ENCODE assay signal across 10 cellular contexts in the genomic region with DNA sequence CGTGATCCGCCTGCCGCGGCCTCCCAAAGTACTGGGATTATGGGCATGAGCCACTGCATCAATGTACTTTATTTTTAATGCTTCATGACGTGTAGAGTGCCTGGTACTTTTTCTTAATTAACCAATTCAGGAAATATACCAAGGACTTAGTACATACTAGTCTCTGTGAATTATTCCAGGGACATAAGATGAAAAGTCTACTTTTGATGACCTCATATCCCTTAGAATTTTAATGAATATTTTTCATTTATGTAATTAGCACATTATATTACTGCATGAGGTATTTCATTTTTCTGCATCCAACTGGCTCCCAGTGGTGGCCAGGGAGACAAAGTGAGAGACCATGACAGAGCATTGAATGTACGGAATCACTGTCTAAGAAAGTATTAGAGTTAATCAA.
"Had no signal": no experiment of that assay in that cellular context is flagged by ENCODE, and none has a peak within 500 bp of the region (broad histone marks: within the 10 kb centered on the region; RNA-seq: fewer than 3 reads in every experiment).

No MANE protein-coding gene starts in this region.

- H3K4me2 ChIP-seq: GM23338 had no signal

- H3K4me1 ChIP-seq: HAP-1 had no signal

- H3K36me3 ChIP-seq: HAP-1 had no signal

- H3K9me3 ChIP-seq: HAP-1 had no signal

- DNase-seq: GM23248, GOT3, H7, H9, HFFc6 had no signal

- H3K4me3 ChIP-seq: GM23248, GM23338, HAP-1 had no signal

- H3K27ac ChIP-seq: GM23248 had no signal

- H2AFZ ChIP-seq: GM23248, GM23338 had no signal

- FAIRE-seq: H1, H54 had no signal

- H3K9ac ChIP-seq: GM23248 had no signal

- ATAC-seq: GM23338, HCT116 had no signal
